ENCODE assay signal across 29 cellular contexts in the genomic region with DNA sequence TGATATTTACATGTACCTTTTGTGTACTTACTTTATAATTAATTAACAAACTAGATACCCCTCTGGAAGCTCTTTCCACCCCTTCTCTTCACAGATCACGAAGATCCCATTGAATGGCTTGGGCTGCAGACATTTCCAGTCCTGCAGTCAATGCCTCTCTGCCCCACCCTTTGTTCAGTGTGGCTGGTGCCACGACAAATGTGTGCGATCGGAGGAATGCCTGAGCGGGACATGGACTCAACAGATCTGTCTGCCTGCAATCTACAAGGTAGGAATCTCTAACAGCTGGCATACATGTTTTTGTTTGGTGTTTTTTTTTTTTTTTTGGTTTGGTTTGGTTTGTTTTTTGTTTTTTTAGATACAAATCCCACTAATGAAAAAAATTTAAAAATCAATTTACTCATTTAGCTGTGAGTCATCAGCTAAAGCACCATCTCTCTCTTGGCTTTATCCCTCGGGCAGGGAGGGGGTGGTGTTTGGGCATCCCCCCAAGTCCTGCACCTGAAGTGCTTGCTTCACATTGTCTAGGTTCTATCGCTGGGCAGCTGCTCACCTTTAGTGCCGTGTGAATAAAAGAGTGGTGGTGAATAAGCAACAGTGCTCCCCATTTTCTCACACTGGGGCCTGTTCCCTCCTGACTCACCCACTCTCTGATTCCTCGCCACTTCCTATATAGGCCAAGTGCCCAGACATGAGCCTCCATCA.
DNase-seq lines count a peak whose midpoint lies in the region; ATAC-seq, FAIRE-seq and TF ChIP-seq lines count a peak whose summit lies in the region.
"Had no signal": no experiment of that assay in that cellular context is flagged by ENCODE, and none has a peak within 500 bp of the region (broad histone marks: within the 10 kb centered on the region; RNA-seq: fewer than 3 reads in every experiment).

No MANE protein-coding gene starts in this region.

- POLR2A ChIA-PET in HepG2 (lab: Yijun Ruan, JAX), result interaction anchor here (1.8 kb wide), 1 partner anchor 9 kb away, joined by 7 read pairs; no protein-coding TSS in a partner anchor

- H3K4me3 ChIP-seq in bronchial epithelial cell (ENCODE audit: low read depth, low read length), result no peak overlapping the region
- H3K4me3 ChIP-seq in HepG2 (replicated peaks in 1 of 3; ENCODE audit: insufficient read depth in 1 of 3, low read depth in 2 of 3, low read length in 3 of 3), result peak overlapping the region in 1 of 3 experiments; percentile 13; a peak in 1 of 6 replicates
- H3K4me3 ChIP-seq in skeletal muscle satellite cell (ENCODE audit: low read length), result no peak overlapping the region
- H3K4me3 ChIP-seq: cardiac muscle cell, lower lobe of right lung, pancreas, SJCRH30, testis had no signal

- 98% methylated on average over 9 of the region's 9 CpGs for WGBS in HepG2 (ENCODE audit: low lambda C conversion rate)

- intact Hi-C loops in HepG2 (cut with micrococcal nuclease; ENCODE audit: unreplicated experiment), result loop anchor here (5.0 kb wide), 2 partner anchors 66 to 149 kb away; no protein-coding TSS in a partner anchor

- H3K27me3 ChIP-seq in bronchial epithelial cell (ENCODE audit: control insufficient read depth, insufficient read depth, low read length) (no peaks in the 10 kb centered on the region), HepG2 (ENCODE audit: control insufficient read depth in 1 of 2, insufficient read depth in 2 of 2, low read length in 2 of 2) (no peaks in the 10 kb centered on the region), skeletal muscle satellite cell (ENCODE audit: control insufficient read depth, insufficient read depth, low read length) (no peaks in the 10 kb centered on the region)
- H3K27me3 ChIP-seq: cardiac muscle cell, pancreas, SJCRH30, testis had no signal

- H4K20me1 ChIP-seq in HepG2 (ENCODE audit: insufficient read depth, low read length), result no peaks in the 10 kb centered on the region

- no peak for TF ChIP-seq RAD21 in HepG2 (CRISPR knock-in tag; IDR thresholded peaks at IDR 0.05)

- H3K4me2 ChIP-seq in HepG2 (ENCODE audit: low read depth, low read length), result peak overlapping the region; percentile 53
- H3K4me2 ChIP-seq in skeletal muscle satellite cell (ENCODE audit: low read length), result peak overlapping the region; percentile 1

- H3K9me3 ChIP-seq in HepG2 (ENCODE audit: low read length), result no peaks in the 10 kb centered on the region
- no peaks in the 10 kb centered on the region for H3K9me3 ChIP-seq in skeletal muscle satellite cell (replicated peaks; ENCODE audit: low read length)
- H3K9me3 ChIP-seq: lower lobe of right lung, pancreas, testis had no signal

- no TSS peak for BruUV-seq in HepG2 (replicated peaks; lab: Mats Ljungman, UMichigan)

- H3K4me1 ChIP-seq in HepG2 (ENCODE audit: insufficient read depth, low read length) (peaks cover 77% of the 10 kb centered on the region), skeletal muscle satellite cell (ENCODE audit: control insufficient read depth, insufficient read depth, low read length) (peaks cover 45% of the 10 kb centered on the region)
- H3K4me1 ChIP-seq: pancreas, testis had no signal

- FAIRE-seq in bronchial epithelial cell (lab: Jason Lieb, UNC), result no peak
- FAIRE-seq in HepG2 (lab: Jason Lieb, UNC), result no peak
- FAIRE-seq: colon, pancreas, RCC 7860 had no signal

- H2AFZ ChIP-seq in HepG2 (ENCODE audit: low read length), result no peak overlapping the region

- H3K27ac ChIP-seq in HepG2 (ENCODE audit: extremely low read length, insufficient read depth, low read length), result peak overlapping the region; percentile 40
- H3K27ac ChIP-seq: cardiac muscle cell, lower lobe of right lung, pancreas, testis, VCaP had no signal

- TF ChIP-seq POLR2A in HepG2 (IDR thresholded peaks at IDR 0.05; ENCODE audit: insufficient read depth in 1 of 2, low read depth in 2 of 2, low read length in 2 of 2), result no peak

- no peak for ATAC-seq in HepG2
- no peak for ATAC-seq in activated CD4-positive, CD25-positive, alpha-beta regulatory T cell treated with anti-CD3 and anti-CD28 coated beads, Interleukin-2, amount 50 U/mL, for 24 hours
- ATAC-seq: lower lobe of right lung, natural killer cell had no signal

- DNase-seq in NCI-H2029 (lab: John Stamatoyannopoulos, UW) (peak; percentile 20), NCI-H2029 treated with DMSO at 0.1 percent for 48 hours (lab: John Stamatoyannopoulos, UW) (no peak), bronchial epithelial cell (ENCODE audit: low read depth) (peak; percentile 91), HepG2 (ENCODE audit: low spot score) (no peak), HuH-7.5 (ENCODE audit: low spot score) (no peak)
- no peak for DNase-seq in stimulated activated CD4-positive, alpha-beta T cell treated with anti-CD3 and anti-CD28 coated beads, Interleukin-2, amount 100 ng/mL, for 24 hours
- DNase-seq: 8988T; activated CD4-positive, alpha-beta T cell treated with anti-CD3 and anti-CD28 coated beads for 4 hours; C1 segment of cervical spinal cord; DMS79 treated with DMSO at 0.1 percent for 48 hours; effector CD4-positive, alpha-beta T cell; GF-D8; kidney glomerular epithelial cell; lower lobe of right lung; natural killer cell; NCI-H1048; NCI-H1930; NCI-H345; pancreas; SJCRH30; stimulated activated CD4-positive, alpha-beta T cell treated with anti-CD3 and anti-CD28 coated beads, Interleukin-1b, Interleukin-23, amount 100 ng/mL, for 48 hours; T-helper 9 cell; testis had no signal

- CTCF ChIA-PET in HepG2 (lab: Yijun Ruan, JAX; ENCODE audit: low intra/inter-chr PET ratio, low total read pairs), result no interaction called here

- H3K79me2 ChIP-seq in HepG2 (ENCODE audit: insufficient read depth, low read length), result no peaks in the 10 kb centered on the region

- no peak for TF ChIP-seq EP300 in HepG2 (IDR thresholded peaks at IDR 0.05; ENCODE audit: low read depth in 2 of 2, low read length in 2 of 2)
- no peak for TF ChIP-seq EP300 in HepG2 (CRISPR knock-in tag; IDR thresholded peaks at IDR 0.05; ENCODE audit: borderline replicate concordance)

- in situ Hi-C loops in HepG2 (cut with HindIII; ENCODE audit: extremely low pct_ligation_motif_present, low pct_unique_long_range_greater_than_20kb), result no loop called here

- TF ChIP-seq CTCF in bronchial epithelial cell (IDR thresholded peaks at IDR 0.05; ENCODE audit: insufficient read depth, low read length, severe bottlenecking) (no peak), HepG2 (CRISPR knock-in tag; IDR thresholded peaks at IDR 0.05) (no peak)

- peaks cover 6% of the 10 kb centered on the region for H3K36me3 ChIP-seq in bronchial epithelial cell (ENCODE audit: control insufficient read depth, insufficient read depth, low read length)
- peaks cover 9 to 10% of the 10 kb centered on the region in 2 experiments; a peak in 3 of 5 replicates for H3K36me3 ChIP-seq in HepG2 (replicated peaks in 1 of 2; ENCODE audit: control insufficient read depth in 1 of 2, insufficient read depth in 2 of 2, low read length in 2 of 2)
- peaks cover 46% of the 10 kb centered on the region for H3K36me3 ChIP-seq in skeletal muscle satellite cell (ENCODE audit: insufficient read depth, low read length)
- H3K36me3 ChIP-seq: cardiac muscle cell, pancreas had no signal

- H3K9ac ChIP-seq in HepG2 (ENCODE audit: insufficient read depth, low read depth, low read length), result no peak overlapping the region
- no peak overlapping the region for H3K9ac ChIP-seq in skeletal muscle satellite cell (ENCODE audit: low read depth, low read length)

TF ChIP-seq in HepG2, 621 proteins besides CTCF, POLR2A, EP300 and RAD21 (continues in another document):
- TF ChIP-seq ZNF768 (CRISPR knock-in tag; IDR thresholded peaks at IDR 0.05) (no peak), MEF2D (CRISPR knock-in tag; IDR thresholded peaks at IDR 0.05) (no peak), ZNF263 (CRISPR knock-in tag; IDR thresholded peaks at IDR 0.05) (0 out of 2 replicates have a peak, but pooled peaks have one; percentile 38), TRIM24 (CRISPR knock-in tag; IDR thresholded peaks at IDR 0.05) (no peak), BORCS8-MEF2B (CRISPR knock-in tag; IDR thresholded peaks at IDR 0.05) (0 out of 2 replicates have a peak, but pooled peaks have one; percentile 25), RFXAP (CRISPR knock-in tag; IDR thresholded peaks at IDR 0.05; ENCODE audit: borderline replicate concordance) (no peak)
- TF ChIP-seq, protein P1, sequence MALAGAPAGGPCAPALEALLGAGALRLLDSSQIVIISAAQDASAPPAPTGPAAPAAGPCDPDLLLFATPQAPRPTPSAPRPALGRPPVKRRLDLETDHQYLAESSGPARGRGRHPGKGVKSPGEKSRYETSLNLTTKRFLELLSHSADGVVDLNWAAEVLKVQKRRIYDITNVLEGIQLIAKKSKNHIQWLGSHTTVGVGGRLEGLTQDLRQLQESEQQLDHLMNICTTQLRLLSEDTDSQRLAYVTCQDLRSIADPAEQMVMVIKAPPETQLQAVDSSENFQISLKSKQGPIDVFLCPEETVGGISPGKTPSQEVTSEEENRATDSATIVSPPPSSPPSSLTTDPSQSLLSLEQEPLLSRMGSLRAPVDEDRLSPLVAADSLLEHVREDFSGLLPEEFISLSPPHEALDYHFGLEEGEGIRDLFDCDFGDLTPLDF (CRISPR knock-in tag; IDR thresholded peaks at IDR 0.05), result no peak
- TF ChIP-seq, protein P2, sequence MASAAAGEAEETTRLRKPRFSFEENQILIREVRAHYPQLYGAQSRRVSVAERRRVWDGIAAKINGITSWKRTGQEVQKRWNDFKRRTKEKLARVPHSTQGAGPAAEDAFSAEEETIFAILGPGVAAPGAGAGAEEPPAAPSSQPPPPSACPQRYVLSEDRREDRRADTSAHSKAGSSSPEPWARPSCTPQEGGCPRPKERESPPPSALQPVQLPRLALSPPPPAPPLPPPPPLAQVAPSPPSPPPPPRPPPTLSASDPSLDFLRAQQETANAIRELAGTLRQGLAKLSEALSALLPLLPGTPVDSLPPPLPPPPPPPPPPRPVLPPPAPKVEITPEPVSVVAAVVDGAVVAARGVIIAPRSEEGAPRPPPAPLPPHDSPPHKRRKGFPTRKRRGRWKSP (CRISPR knock-in tag; IDR thresholded peaks at IDR 0.05), result 0 out of 2 replicates have a peak, but pooled peaks have one; percentile 2
- TF ChIP-seq, protein P3, sequence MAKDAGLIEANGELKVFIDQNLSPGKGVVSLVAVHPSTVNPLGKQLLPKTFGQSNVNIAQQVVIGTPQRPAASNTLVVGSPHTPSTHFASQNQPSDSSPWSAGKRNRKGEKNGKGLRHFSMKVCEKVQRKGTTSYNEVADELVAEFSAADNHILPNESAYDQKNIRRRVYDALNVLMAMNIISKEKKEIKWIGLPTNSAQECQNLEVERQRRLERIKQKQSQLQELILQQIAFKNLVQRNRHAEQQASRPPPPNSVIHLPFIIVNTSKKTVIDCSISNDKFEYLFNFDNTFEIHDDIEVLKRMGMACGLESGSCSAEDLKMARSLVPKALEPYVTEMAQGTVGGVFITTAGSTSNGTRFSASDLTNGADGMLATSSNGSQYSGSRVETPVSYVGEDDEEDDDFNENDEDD (CRISPR knock-in tag; IDR thresholded peaks at IDR 0.05; ENCODE audit: borderline replicate concordance), result no peak

Comparison
In these comparisons a context has a peak if more than half of its experiments do, and no peak if none do; other contexts are left out.
1. DNase-seq: peak in NCI-H2029 (single experiment) and bronchial epithelial cell (single experiment); none in NCI-H2029 treated with DMSO at 0.1 percent for 48 hours (single experiment), HepG2 (single experiment), HuH-7.5 (single experiment) and stimulated activated CD4-positive, alpha-beta T cell treated with anti-CD3 and anti-CD28 coated beads, Interleukin-2, amount 100 ng/mL, for 24 hours (0 of 2).